26 cellular contexts compared by ENCODE assay signal in the genomic region with DNA sequence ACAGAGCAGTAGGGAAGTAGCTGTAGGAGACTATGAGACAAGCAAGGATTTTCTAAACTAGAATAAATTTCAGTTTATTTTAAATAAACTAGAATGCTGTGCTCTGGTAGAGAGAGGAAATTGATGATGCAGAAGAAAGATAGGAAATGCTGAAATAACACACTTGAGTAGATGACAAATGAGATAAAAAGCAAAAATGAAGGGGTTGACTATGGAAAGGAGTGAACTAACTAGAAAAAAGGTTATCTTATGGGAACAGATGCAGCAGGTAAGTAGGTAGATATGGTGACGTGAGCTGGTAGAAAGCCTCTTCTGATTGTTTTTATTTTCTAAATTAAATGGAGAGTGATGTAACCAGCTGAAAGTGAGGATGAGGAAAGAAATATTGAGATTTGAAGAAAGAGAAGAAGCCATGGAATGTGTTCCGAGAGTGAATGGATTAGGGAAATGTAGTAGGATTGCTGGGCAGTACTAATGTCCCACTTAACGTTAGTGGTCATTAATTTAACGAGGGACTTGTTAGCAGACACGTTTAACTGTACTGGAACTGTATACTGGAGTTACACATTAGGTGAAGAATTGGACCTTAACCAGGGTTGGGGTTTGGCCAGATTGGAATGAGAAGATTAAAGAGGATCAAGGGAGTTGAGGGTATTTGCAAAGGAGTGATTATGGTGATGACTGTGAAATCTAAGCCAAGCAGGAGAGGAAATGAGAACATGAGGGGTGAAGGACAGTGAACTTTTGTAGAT.
"Had no signal": no experiment of that assay in that cellular context is flagged by ENCODE, and none has a peak within 500 bp of the region (broad histone marks: within the 10 kb centered on the region; RNA-seq: fewer than 3 reads in every experiment).

No MANE protein-coding gene starts in this region.

- DNase-seq: activated B cell treated with CpG ODN at 0.5 μM for 24 hours; activated CD4-positive, alpha-beta memory T cell treated with anti-CD3 and anti-CD28 coated beads for 36 hours; activated CD4-positive, alpha-beta T cell treated with anti-CD3 and anti-CD28 coated beads for 1 hour; activated CD4-positive, alpha-beta T cell treated with anti-CD3 and anti-CD28 coated beads, Interleukin-2, amount 10 ng/mL, durations not matched to agents 24 days and 14 days; activated CD8-positive, alpha-beta memory T cell treated with anti-CD3 and anti-CD28 coated beads for 24 hours; activated gamma-delta T cell; activated naive CD4-positive, alpha-beta T cell treated with anti-CD3 and anti-CD28 coated beads for 36 hours; activated T-cell treated with anti-CD3 and anti-CD28 coated beads, Interleukin-2, amount 50 U/mL, for 48 hours; brain microvascular endothelial cell; Karpas-422; MM.1S; NCI-H1105; NCI-H1436; NCI-H1694 treated with DMSO at 0.1 percent for 48 hours; NCI-H2029 treated with DMSO at 0.1 percent for 48 hours; NCI-H345; NCI-H510A; NCI-H748 treated with DMSO at 0.1 percent for 48 hours; SHP77; T-helper 17 cell; T-helper 9 cell had no signal

- H3K4me3 ChIP-seq: cardiac muscle cell, SJSA1 had no signal

- FAIRE-seq: RCC 7860 had no signal

- H3K27me3 Mint-ChIP-seq: activated CD4-positive, alpha-beta memory T cell treated with anti-CD3 and anti-CD28 coated beads for 36 hours; activated naive CD8-positive, alpha-beta T cell; activated T-helper 17 cell treated with anti-CD3 and anti-CD28 coated beads, Interleukin-2, amount 50 U/mL, for 72 hours; T-helper 17 cell had no signal

- H3K9me3 ChIP-seq: SJSA1 had no signal

- ATAC-seq: activated T-helper 17 cell treated with anti-CD3 and anti-CD28 coated beads, Interleukin-2, amount 50 U/mL, for 72 hours; T-helper 17 cell had no signal

- H3K27me3 ChIP-seq: brain microvascular endothelial cell, cardiac muscle cell, SJSA1 had no signal

- H3K36me3 ChIP-seq: brain microvascular endothelial cell, cardiac muscle cell, SJSA1 had no signal

- H3K27ac Mint-ChIP-seq: activated B cell treated with CpG ODN at 0.5 μM for 24 hours; activated CD4-positive, alpha-beta memory T cell treated with anti-CD3 and anti-CD28 coated beads for 36 hours; activated CD4-positive, alpha-beta T cell treated with anti-CD3 and anti-CD28 coated beads, Interleukin-2, amount 10 ng/mL, durations not matched to agents 24 days and 14 days; activated naive CD4-positive, alpha-beta T cell treated with anti-CD3 and anti-CD28 coated beads for 36 hours; activated naive CD8-positive, alpha-beta T cell; activated T-helper 17 cell treated with anti-CD3 and anti-CD28 coated beads, Interleukin-2, amount 50 U/mL, for 72 hours; T-helper 17 cell had no signal

- H3K4me1 Mint-ChIP-seq: activated B cell treated with CpG ODN at 0.5 μM for 24 hours; activated CD4-positive, alpha-beta T cell treated with anti-CD3 and anti-CD28 coated beads, Interleukin-2, amount 10 ng/mL, durations not matched to agents 24 days and 14 days; activated T-helper 17 cell treated with anti-CD3 and anti-CD28 coated beads, Interleukin-2, amount 50 U/mL, for 72 hours had no signal

- H3K4me1 ChIP-seq: SJSA1 had no signal

- H3K36me3 Mint-ChIP-seq: activated CD4-positive, alpha-beta memory T cell treated with anti-CD3 and anti-CD28 coated beads for 36 hours had no signal

- H3K27ac ChIP-seq: brain microvascular endothelial cell, cardiac muscle cell, SJSA1 had no signal

- H3K9me3 Mint-ChIP-seq: activated B cell treated with CpG ODN at 0.5 μM for 24 hours; activated CD4-positive, alpha-beta memory T cell treated with anti-CD3 and anti-CD28 coated beads for 36 hours; activated CD4-positive, alpha-beta T cell treated with anti-CD3 and anti-CD28 coated beads, Interleukin-2, amount 10 ng/mL, durations not matched to agents 24 days and 14 days; activated naive CD4-positive, alpha-beta T cell treated with anti-CD3 and anti-CD28 coated beads for 36 hours; activated T-helper 17 cell treated with anti-CD3 and anti-CD28 coated beads, Interleukin-2, amount 50 U/mL, for 72 hours had no signal

- H3K4me3 Mint-ChIP-seq: activated B cell treated with CpG ODN at 0.5 μM for 24 hours; activated CD4-positive, alpha-beta memory T cell treated with anti-CD3 and anti-CD28 coated beads for 36 hours; activated CD4-positive, alpha-beta T cell treated with anti-CD3 and anti-CD28 coated beads, Interleukin-2, amount 10 ng/mL, durations not matched to agents 24 days and 14 days; activated naive CD4-positive, alpha-beta T cell treated with anti-CD3 and anti-CD28 coated beads for 36 hours; activated naive CD8-positive, alpha-beta T cell; activated T-helper 17 cell treated with anti-CD3 and anti-CD28 coated beads, Interleukin-2, amount 50 U/mL, for 72 hours; T-helper 17 cell had no signal
